1 cellular context compared by ENCODE assay signal in genomic region chr17:30824002-30824355, GRCh38.
TF ChIP-seq lines count a peak whose summit lies in the region.

No MANE protein-coding gene starts in this region.

TF ChIP-seq in GM23338, 12 proteins besides CTCF, POLR2A, EP300 and RAD21 (continued from another document):
- no peak for TF ChIP-seq ZNF462 (CRISPR knock-in tag; IDR thresholded peaks at IDR 0.05)
- no peak for TF ChIP-seq ZNF114 (CRISPR knock-in tag; IDR thresholded peaks at IDR 0.05)
- no peak for TF ChIP-seq CREB1 (CRISPR knock-in tag; IDR thresholded peaks at IDR 0.05; ENCODE audit: low read depth)
- no peak for TF ChIP-seq EZH2phosphoT487 (IDR thresholded peaks at IDR 0.05; ENCODE audit: unreplicated experiment)
- TF ChIP-seq EZH2 (IDR thresholded peaks at IDR 0.05; ENCODE audit: low read depth, unreplicated experiment), result no peak
- TF ChIP-seq, protein P1, sequence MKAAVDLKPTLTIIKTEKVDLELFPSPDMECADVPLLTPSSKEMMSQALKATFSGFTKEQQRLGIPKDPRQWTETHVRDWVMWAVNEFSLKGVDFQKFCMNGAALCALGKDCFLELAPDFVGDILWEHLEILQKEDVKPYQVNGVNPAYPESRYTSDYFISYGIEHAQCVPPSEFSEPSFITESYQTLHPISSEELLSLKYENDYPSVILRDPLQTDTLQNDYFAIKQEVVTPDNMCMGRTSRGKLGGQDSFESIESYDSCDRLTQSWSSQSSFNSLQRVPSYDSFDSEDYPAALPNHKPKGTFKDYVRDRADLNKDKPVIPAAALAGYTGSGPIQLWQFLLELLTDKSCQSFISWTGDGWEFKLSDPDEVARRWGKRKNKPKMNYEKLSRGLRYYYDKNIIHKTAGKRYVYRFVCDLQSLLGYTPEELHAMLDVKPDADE (IDR thresholded peaks at IDR 0.05), result no peak
- no peak for TF ChIP-seq JUNB (IDR thresholded peaks at IDR 0.05; ENCODE audit: unreplicated experiment)
- no peak for TF ChIP-seq STAT1 (IDR thresholded peaks at IDR 0.05; ENCODE audit: unreplicated experiment)
